19 cellular contexts compared by ENCODE assay signal in genomic region chr9:21557428-21557768, GRCh38.
DNase-seq lines count a peak whose midpoint lies in the region; ATAC-seq, FAIRE-seq and TF ChIP-seq lines count a peak whose summit lies in the region.
"Had no signal": no experiment of that assay in that cellular context is flagged by ENCODE, and none has a peak within 500 bp of the region (broad histone marks: within the 10 kb centered on the region; RNA-seq: fewer than 3 reads in every experiment).

No MANE protein-coding gene starts in this region.

- no peak overlapping the region for H3K27ac Mint-ChIP-seq in stimulated activated naive CD8-positive, alpha-beta T cell treated with anti-CD3 and anti-CD28 coated beads, Interleukin-15, Interleukin-2, amounts not matched to agents 100 ng/mL and 50 ng/mL, for 24 hours
- H3K27ac Mint-ChIP-seq in natural killer cell treated with Interleukin-12 subunit alpha and Interleukin-12 subunit beta and Interleukin-15 and Interleukin-18, amount 100 ng/mL, for 72 hours = no peak overlapping the region
- H3K27ac Mint-ChIP-seq: activated T-helper 17 cell treated with anti-CD3 and anti-CD28 coated beads, Interleukin-2, amount 50 U/mL, for 72 hours; natural killer cell had no signal

- H3K27me3 Mint-ChIP-seq in stimulated activated naive CD8-positive, alpha-beta T cell treated with anti-CD3 and anti-CD28 coated beads, Interleukin-15, Interleukin-2, amounts not matched to agents 100 ng/mL and 50 ng/mL, for 24 hours = peaks cover 43% of the 10 kb centered on the region
- H3K27me3 Mint-ChIP-seq in natural killer cell treated with Interleukin-12 subunit alpha and Interleukin-12 subunit beta and Interleukin-15 and Interleukin-18, amount 100 ng/mL, for 72 hours = peaks cover 31 to 52% of the 10 kb centered on the region in 2 donors

- peak overlapping the region; percentile 97 for H3K4me3 ChIP-seq in bronchial epithelial cell (ENCODE audit: low read depth, low read length)
- peak overlapping the region; percentile 94 for H3K4me3 ChIP-seq in kidney epithelial cell (ENCODE audit: low read depth, low read length)
- H3K4me3 ChIP-seq: body of pancreas had no signal

- TF ChIP-seq CTCF in bronchial epithelial cell (IDR thresholded peaks at IDR 0.05; ENCODE audit: insufficient read depth, low read length, severe bottlenecking) (no peak), kidney epithelial cell (IDR thresholded peaks at IDR 0.05; ENCODE audit: insufficient read depth, low read length, poor library complexity, severe bottlenecking) (no peak)

- H3K36me3 ChIP-seq in bronchial epithelial cell (ENCODE audit: control insufficient read depth, insufficient read depth, low read length) (no peaks in the 10 kb centered on the region), kidney epithelial cell (ENCODE audit: control insufficient read depth, insufficient read depth, low read length) (no peaks in the 10 kb centered on the region)

- no peak for FAIRE-seq in bronchial epithelial cell (lab: Jason Lieb, UNC)

- DNase-seq in stimulated activated naive CD8-positive, alpha-beta T cell treated with anti-CD3 and anti-CD28 coated beads, Interleukin-15, Interleukin-2, amounts not matched to agents 100 U/mL and 50 U/mL, for 24 hours = no peak
- DNase-seq in bronchial epithelial cell (ENCODE audit: low read depth) (no peak), kidney epithelial cell (ENCODE audit: low read depth) (no peak), NCI-H2227 treated with DMSO at 0.1 percent for 48 hours (lab: John Stamatoyannopoulos, UW) (no peak), COR-L47 (lab: John Stamatoyannopoulos, UW) (no peak)
- no peak for DNase-seq in natural killer cell treated with Interleukin-12 subunit alpha and Interleukin-12 subunit beta and Interleukin-15 and Interleukin-18, amount 100 ng/mL, for 72 hours (ENCODE audit: low spot score)
- DNase-seq: activated CD4-positive, alpha-beta T cell treated with anti-CD3 and anti-CD28 coated beads, Interleukin-2, amount 50 U/mL, for 4 hours; body of pancreas; DMS53; hypothalamus; left ventricle myocardium superior; natural killer cell; NCI-H1048; NCI-H2171; SHP77 treated with DMSO at 0.1 percent for 48 hours; stimulated activated CD4-positive, alpha-beta T cell treated with anti-CD3 and anti-CD28 coated beads, Interleukin-4, amount 100 ng/mL, for 4 hours had no signal

- no peaks in the 10 kb centered on the region for H3K9me3 Mint-ChIP-seq in stimulated activated naive CD8-positive, alpha-beta T cell treated with anti-CD3 and anti-CD28 coated beads, Interleukin-15, Interleukin-2, amounts not matched to agents 100 ng/mL and 50 ng/mL, for 24 hours
- H3K9me3 Mint-ChIP-seq in natural killer cell treated with Interleukin-12 subunit alpha and Interleukin-12 subunit beta and Interleukin-15 and Interleukin-18, amount 100 ng/mL, for 72 hours = no peaks in the 10 kb centered on the region
- H3K9me3 Mint-ChIP-seq: activated T-helper 17 cell treated with anti-CD3 and anti-CD28 coated beads, Interleukin-2, amount 50 U/mL, for 72 hours; natural killer cell had no signal

- ATAC-seq in stimulated activated naive CD8-positive, alpha-beta T cell treated with anti-CD3 and anti-CD28 coated beads, Interleukin-15, Interleukin-2, amounts not matched to agents 100 U/mL and 50 U/mL, for 24 hours = no peak
- no peak for ATAC-seq in GM21717 (IDR thresholded peaks at IDR 0.05; ENCODE audit: unreplicated experiment)
- ATAC-seq in natural killer cell treated with Interleukin-12 subunit alpha and Interleukin-12 subunit beta and Interleukin-15 and Interleukin-18, amount 100 ng/mL, for 72 hours = no peak
- ATAC-seq: activated T-helper 17 cell treated with anti-CD3 and anti-CD28 coated beads, Interleukin-2, amount 50 U/mL, for 72 hours; body of pancreas; left ventricle myocardium superior; natural killer cell had no signal

- H3K4me3 Mint-ChIP-seq in stimulated activated naive CD8-positive, alpha-beta T cell treated with anti-CD3 and anti-CD28 coated beads, Interleukin-15, Interleukin-2, amounts not matched to agents 100 ng/mL and 50 ng/mL, for 24 hours = peak overlapping the region; percentile 88
- no peak overlapping the region for H3K4me3 Mint-ChIP-seq in natural killer cell treated with Interleukin-12 subunit alpha and Interleukin-12 subunit beta and Interleukin-15 and Interleukin-18, amount 100 ng/mL, for 72 hours
- H3K4me3 Mint-ChIP-seq: natural killer cell had no signal

- no peaks in the 10 kb centered on the region for H3K36me3 Mint-ChIP-seq in stimulated activated naive CD8-positive, alpha-beta T cell treated with anti-CD3 and anti-CD28 coated beads, Interleukin-15, Interleukin-2, amounts not matched to agents 100 ng/mL and 50 ng/mL, for 24 hours (ENCODE audit: low read depth)
- H3K36me3 Mint-ChIP-seq in natural killer cell treated with Interleukin-12 subunit alpha and Interleukin-12 subunit beta and Interleukin-15 and Interleukin-18, amount 100 ng/mL, for 72 hours = no peaks in the 10 kb centered on the region
- H3K36me3 Mint-ChIP-seq: natural killer cell had no signal

- H3K27me3 ChIP-seq in bronchial epithelial cell (ENCODE audit: control insufficient read depth, insufficient read depth, low read length) (no peaks in the 10 kb centered on the region), kidney epithelial cell (ENCODE audit: control insufficient read depth, insufficient read depth, low read length) (no peaks in the 10 kb centered on the region)

- peaks cover 49% of the 10 kb centered on the region for H3K4me1 Mint-ChIP-seq in stimulated activated naive CD8-positive, alpha-beta T cell treated with anti-CD3 and anti-CD28 coated beads, Interleukin-15, Interleukin-2, amounts not matched to agents 100 ng/mL and 50 ng/mL, for 24 hours (ENCODE audit: low read depth)
- H3K4me1 Mint-ChIP-seq in natural killer cell treated with Interleukin-12 subunit alpha and Interleukin-12 subunit beta and Interleukin-15 and Interleukin-18, amount 100 ng/mL, for 72 hours (ENCODE audit: low read depth in 2 of 2) = peaks cover 9 to 13% of the 10 kb centered on the region in 2 donors
